Comparison of ENCODE assay signal across 8 cellular contexts in the genomic region with DNA sequence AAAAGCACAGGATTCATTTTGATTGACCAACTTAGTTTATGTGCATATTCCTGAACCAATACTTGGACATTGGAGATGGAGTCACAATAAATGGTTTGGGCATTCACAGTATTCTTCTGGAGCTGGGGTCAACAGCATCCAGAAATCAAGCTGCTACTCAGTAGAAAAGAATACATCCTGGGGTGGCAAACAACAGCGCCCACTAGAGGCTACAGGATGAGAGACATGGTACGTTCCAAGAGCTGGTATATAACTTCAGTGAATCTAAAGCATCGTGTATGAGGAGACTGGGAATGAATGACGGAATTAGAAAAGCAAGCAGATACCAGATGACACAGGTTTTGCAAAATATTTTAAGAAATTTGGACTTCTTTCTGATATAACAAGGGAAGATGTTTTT.
DNase-seq lines count a peak whose midpoint lies in the region; ATAC-seq and TF ChIP-seq lines count a peak whose summit lies in the region.

No MANE protein-coding gene starts in this region.

- in situ Hi-C loops in ACHN (cut with HindIII; ENCODE audit: low pct_ligation_motif_present, low pct_unique_long_range_greater_than_20kb, low sequenced_read_pairs), result no loop called here

- peak in 44 of 56 donors; percentile 10 to 57 (median 36) for TF ChIP-seq CTCF in dorsolateral prefrontal cortex (IDR thresholded peaks at IDR 0.05 in 54 of 56, conservative IDR thresholded peaks at IDR 0.05 in 2 of 56; ENCODE audit: low read depth in 1 of 56, partially characterized antibody in 56 of 56)

- H3K9ac ChIP-seq in Karpas-422 (ENCODE audit: low read length), result no peak overlapping the region

- H2AFZ ChIP-seq in Karpas-422 (ENCODE audit: low read length), result no peak overlapping the region

- no peak overlapping the region for H3K4me3 ChIP-seq in Karpas-422 (ENCODE audit: low read length)
- H3K4me3 ChIP-seq in dorsolateral prefrontal cortex, result no peak overlapping the region

- no peak overlapping the region for H3K27ac ChIP-seq in Karpas-422 (ENCODE audit: low read length)
- H3K27ac ChIP-seq in dorsolateral prefrontal cortex, result no peak overlapping the region

- intact Hi-C loops in dorsolateral prefrontal cortex (cut with DNase I), result no loop called here

- H3K4me1 ChIP-seq in Karpas-422 (ENCODE audit: low read length), result no peaks in the 10 kb centered on the region

- no peaks in the 10 kb centered on the region for H3K36me3 ChIP-seq in Karpas-422 (ENCODE audit: insufficient read depth, low read length)

- H3K27me3 ChIP-seq in Karpas-422 (ENCODE audit: low read length) (no peaks in the 10 kb centered on the region), dorsolateral prefrontal cortex (no peaks in the 10 kb centered on the region)

- H3K4me2 ChIP-seq in Karpas-422 (ENCODE audit: low read depth, low read length, poor library complexity, severe bottlenecking), result no peak overlapping the region

- peak; percentile 70 for ATAC-seq in GM18907 (IDR thresholded peaks at IDR 0.05; ENCODE audit: unreplicated experiment)
- ATAC-seq in GM18858 (IDR thresholded peaks at IDR 0.05; ENCODE audit: unreplicated experiment), result no peak

- H3K9me3 ChIP-seq in Karpas-422 (ENCODE audit: low read length), result peaks cover 9% of the 10 kb centered on the region

- DNase-seq in ACHN (peak; percentile 50), Karpas-422 (peak; percentile 76), dorsolateral prefrontal cortex (peak in 2 of 10 donors; percentile 29 to 33), pulmonary artery endothelial cell (ENCODE audit: low read depth, low spot score) (peak; percentile 1), amniotic stem cell (lab: John Stamatoyannopoulos, UW) (no peak), T-helper 1 cell (no peak)

- no peaks in the 10 kb centered on the region for H4K20me1 ChIP-seq in Karpas-422 (ENCODE audit: insufficient read depth, low read depth, low read length)

- H3K9me2 ChIP-seq in Karpas-422 (replicated peaks; ENCODE audit: insufficient read depth, low read length), result no peaks in the 10 kb centered on the region

- H3K79me2 ChIP-seq in Karpas-422 (ENCODE audit: low read length), result no peaks in the 10 kb centered on the region

Comparison
In these comparisons a context has a peak if more than half of its experiments do, and no peak if none do; other contexts are left out.
1. DNase-seq: peak in ACHN (single experiment), Karpas-422 (single experiment) and pulmonary artery endothelial cell (single experiment); none in amniotic stem cell (single experiment) and T-helper 1 cell (0 of 5).